9 cellular contexts compared by ENCODE assay signal in genomic region chr16:979859-980594, GRCh38. TPM values are rescaled to one million over a fixed set of nuclear protein-coding genes. Genes with fewer than 3 reads are reported as not detected.
DNase-seq lines count a peak whose midpoint lies in the region; ATAC-seq and TF ChIP-seq lines count a peak whose summit lies in the region.
"Had no signal": no experiment of that assay in that cellular context is flagged by ENCODE, and none has a peak within 500 bp of the region (broad histone marks: within the 10 kb centered on the region; RNA-seq: fewer than 3 reads in every experiment).

No MANE protein-coding gene starts in this region.

- no peaks in the 10 kb centered on the region for H3K36me3 ChIP-seq in effector memory CD4-positive, alpha-beta T cell (ENCODE audit: control insufficient read depth, insufficient read depth, low read length)
- H3K36me3 ChIP-seq in naive thymus-derived CD4-positive, alpha-beta T cell (ENCODE audit: control insufficient read depth in 2 of 3, insufficient read depth in 3 of 3, low read length in 3 of 3), result peaks cover 0 to 3% (median 0%) of the 10 kb centered on the region in 3 experiments
- H3K36me3 ChIP-seq in tibial artery, result peaks cover 0 to 5% (median 0%) of the 10 kb centered on the region in 3 donors

- no peak for TF ChIP-seq CTCF in tibial artery (IDR thresholded peaks at IDR 0.05)

- H3K27ac Mint-ChIP-seq in activated T-cell treated with anti-CD3 and anti-CD28 coated beads, Interleukin-2, amount 50 U/mL, for 72 hours, result no peak overlapping the region
- peak overlapping the region in 3 of 9 donors; percentile 54 to 81 (median 60) for H3K27ac Mint-ChIP-seq in naive thymus-derived CD4-positive, alpha-beta T cell

- no peaks in the 10 kb centered on the region for H3K36me3 Mint-ChIP-seq in activated T-cell treated with anti-CD3 and anti-CD28 coated beads, Interleukin-2, amount 50 U/mL, for 72 hours (ENCODE audit: insufficient read depth in 2 of 2)
- no peaks in the 10 kb centered on the region for H3K36me3 Mint-ChIP-seq in naive thymus-derived CD4-positive, alpha-beta T cell

- intact Hi-C loops in naive thymus-derived CD4-positive, alpha-beta T cell (cut with micrococcal nuclease), result loop anchor here in 1 of 2 donors (2.0 to 10.0 kb wide), 4 partner anchors 15 to 265 kb away; partner anchors contain the start of genes CACNA1H and METRN
- intact Hi-C loops in tibial artery (cut with DNase I; ENCODE audit: low total_unique reads), result no loop called here

- peak overlapping the region; percentile 23 to 52 for H3K4me3 Mint-ChIP-seq in activated T-cell treated with anti-CD3 and anti-CD28 coated beads, Interleukin-2, amount 50 U/mL, for 72 hours
- peak overlapping the region in 9 of 10 donors; percentile 42 to 78 (median 53) for H3K4me3 Mint-ChIP-seq in naive thymus-derived CD4-positive, alpha-beta T cell

- no peaks in the 10 kb centered on the region for H3K9me3 ChIP-seq in effector memory CD4-positive, alpha-beta T cell (ENCODE audit: control insufficient read depth, low read length)
- H3K9me3 ChIP-seq in naive thymus-derived CD4-positive, alpha-beta T cell (ENCODE audit: control insufficient read depth in 2 of 3, low read length in 3 of 3), result no peaks in the 10 kb centered on the region
- H3K9me3 ChIP-seq in tibial artery, result no peaks in the 10 kb centered on the region

- H3K27me3 ChIP-seq in effector memory CD4-positive, alpha-beta T cell (replicated peaks; ENCODE audit: control insufficient read depth, insufficient read depth, low read length, poor library complexity, severe bottlenecking), result no peaks in the 10 kb centered on the region
- H3K27me3 ChIP-seq in naive thymus-derived CD4-positive, alpha-beta T cell (ENCODE audit: control insufficient read depth in 2 of 2, insufficient read depth in 2 of 2, low read length in 2 of 2), result no peaks in the 10 kb centered on the region
- peaks cover 0 to 80% of the 10 kb centered on the region in 2 donors for H3K27me3 ChIP-seq in tibial artery

- peaks cover 7% of the 10 kb centered on the region for H3K4me1 Mint-ChIP-seq in activated T-cell treated with anti-CD3 and anti-CD28 coated beads, Interleukin-2, amount 50 U/mL, for 72 hours (ENCODE audit: low read depth)
- H3K4me1 Mint-ChIP-seq in naive thymus-derived CD4-positive, alpha-beta T cell, result peaks cover 0 to 36% (median 22%) of the 10 kb centered on the region in 7 donors

- H3K4me1 ChIP-seq in effector memory CD4-positive, alpha-beta T cell (ENCODE audit: control insufficient read depth, insufficient read depth, low read length, poor library complexity, severe bottlenecking), result peaks cover 28% of the 10 kb centered on the region
- peaks cover 0 to 21% of the 10 kb centered on the region in 2 donors for H3K4me1 ChIP-seq in naive thymus-derived CD4-positive, alpha-beta T cell (ENCODE audit: control insufficient read depth in 2 of 2, insufficient read depth in 2 of 2, low read length in 2 of 2)
- H3K4me1 ChIP-seq in tibial artery, result peaks cover 0 to 60% (median 29%) of the 10 kb centered on the region in 4 donors

- peak overlapping the region; percentile 55 for H3K4me3 ChIP-seq in effector memory CD4-positive, alpha-beta T cell (ENCODE audit: insufficient read depth, low read depth, low read length, poor library complexity, severe bottlenecking)
- peak overlapping the region; percentile 47 for H3K4me3 ChIP-seq in naive thymus-derived CD4-positive, alpha-beta T cell (ENCODE audit: low read length)
- H3K4me3 ChIP-seq in tibial artery, result peak overlapping the region; percentile 47 to 54

- POLR2A ChIA-PET in naive thymus-derived CD4-positive, alpha-beta T cell (lab: Charles Lee), result interaction anchor here (0.9 to 6.6 kb wide), 6 partner anchors 10 to 284 kb away, joined by 4 to 87 read pairs (median 20); partner anchors contain the start of gene LMF1

- H3K27ac ChIP-seq in effector memory CD4-positive, alpha-beta T cell (ENCODE audit: insufficient read depth, low read length, poor library complexity, severe bottlenecking), result no peak overlapping the region
- H3K27ac ChIP-seq in naive thymus-derived CD4-positive, alpha-beta T cell (ENCODE audit: low read depth, low read length), result peak overlapping the region; percentile 14
- H3K27ac ChIP-seq in tibial artery, result peak overlapping the region; percentile 11 to 30

- no peaks in the 10 kb centered on the region for H3K9me3 Mint-ChIP-seq in activated T-cell treated with anti-CD3 and anti-CD28 coated beads, Interleukin-2, amount 50 U/mL, for 72 hours
- peaks cover 0 to 3% (median 0%) of the 10 kb centered on the region in 11 donors for H3K9me3 Mint-ChIP-seq in naive thymus-derived CD4-positive, alpha-beta T cell

- CTCF ChIA-PET in naive thymus-derived CD4-positive, alpha-beta T cell (lab: Charles Lee), result interaction anchor here (1.0 kb wide), 1 partner anchor 15 kb away, joined by 4 read pairs; no protein-coding TSS in a partner anchor

- ATAC-seq in activated T-cell treated with anti-CD3 and anti-CD28 coated beads, Interleukin-2, amount 50 U/mL, for 72 hours (replicated peaks in 1 of 2), result no peak
- no peak for ATAC-seq in naive thymus-derived CD4-positive, alpha-beta T cell
- ATAC-seq in HG03354 (IDR thresholded peaks at IDR 0.05; ENCODE audit: poor library complexity, severe bottlenecking, unreplicated experiment), result no peak

- no peaks in the 10 kb centered on the region for H3K27me3 Mint-ChIP-seq in activated T-cell treated with anti-CD3 and anti-CD28 coated beads, Interleukin-2, amount 50 U/mL, for 72 hours (ENCODE audit: low read depth)
- H3K27me3 Mint-ChIP-seq in naive thymus-derived CD4-positive, alpha-beta T cell, result peaks cover 0 to 28% (median 0%) of the 10 kb centered on the region in 5 donors

- DNase-seq in activated T-cell treated with anti-CD3 and anti-CD28 coated beads, Interleukin-2, amount 50 U/mL, for 72 hours, result no peak
- DNase-seq in activated T-cell treated with anti-CD3 and anti-CD28 coated beads for 4 hours, result no peak
- no peak for DNase-seq in effector memory CD4-positive, alpha-beta T cell
- DNase-seq in naive thymus-derived CD4-positive, alpha-beta T cell, result no peak
- DNase-seq in tibial artery, result no peak
- no peak for DNase-seq in stimulated activated CD4-positive, alpha-beta T cell treated with anti-CD3 and anti-CD28 coated beads, Interleukin-4, amount 100 ng/mL, for 24 hours
- DNase-seq in SHP77 treated with DMSO at 0.1 percent for 48 hours (lab: John Stamatoyannopoulos, UW), result no peak
- DNase-seq: NCI-H1694 treated with DMSO at 0.1 percent for 48 hours had no signal

RNA-seq across cellular contexts. Expression of gene SOX8, which starts 1.5 kb away (rescaled TPM):
- total RNA-seq in activated T-cell treated with anti-CD3 and anti-CD28 coated beads, Interleukin-2, amount 50 U/mL, for 72 hours, result 1 to 10 TPM; 1.8 to 2.1 TPM
- 1 to 10 TPM in 4 of 5 experiments, under 1 TPM in 1; 0.07 to 5.4 (median 4.7) TPM for total RNA-seq in naive thymus-derived CD4-positive, alpha-beta T cell
- polyA plus RNA-seq in naive thymus-derived CD4-positive, alpha-beta T cell, result 1 to 10 TPM; 2.3 to 3.1 TPM

RNA-seq across cellular contexts. Expression of gene LMF1, which starts 9.2 kb away (rescaled TPM):
- total RNA-seq in activated T-cell treated with anti-CD3 and anti-CD28 coated beads, Interleukin-2, amount 50 U/mL, for 72 hours, result 10 to 100 TPM; 26.9 to 33.2 TPM
- total RNA-seq in naive thymus-derived CD4-positive, alpha-beta T cell, result 10 to 100 TPM; 25.9 to 63.1 (median 43.1) TPM
- polyA plus RNA-seq in naive thymus-derived CD4-positive, alpha-beta T cell, result 10 to 100 TPM; 10.6 to 19.4 TPM
